In the genomic region with DNA sequence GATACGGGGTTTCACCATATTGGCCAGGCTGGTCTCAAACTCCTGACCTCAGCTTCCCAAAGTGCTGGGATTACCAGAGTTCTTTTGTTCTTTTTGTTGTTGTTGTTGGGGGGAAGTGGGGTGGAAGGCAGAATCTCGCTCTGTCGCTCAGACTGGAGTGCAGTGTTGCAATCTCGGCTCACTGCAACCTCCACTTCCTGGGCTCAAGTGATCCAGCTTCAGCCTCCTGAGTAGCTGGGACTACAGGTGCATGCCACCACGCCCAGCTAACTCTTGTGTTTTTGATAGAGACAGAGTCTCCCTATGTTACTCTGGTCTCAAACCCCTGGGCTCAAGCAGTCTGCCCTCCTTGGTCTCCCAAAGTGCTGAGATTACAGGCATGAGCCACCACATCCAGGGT, we compare ENCODE assay signal across 6 cellular contexts. TPM values are rescaled to one million over a fixed set of nuclear protein-coding genes. Genes with fewer than 3 reads are reported as not detected.
"Had no signal": no experiment of that assay in that cellular context is flagged by ENCODE, and none has a peak within 500 bp of the region (broad histone marks: within the 10 kb centered on the region; RNA-seq: fewer than 3 reads in every experiment).

No MANE protein-coding gene starts in this region.

RNA-seq across cellular contexts. Expression of a gene that starts 0.6 kb away (rescaled TPM):
- total RNA-seq: activated naive CD8-positive, alpha-beta T cell treated with anti-CD3 and anti-CD28 coated beads, Interleukin-2, amount 10 ng/mL, durations not matched to agents 7 days and 5 days; chondrocyte; IMR-90; Right ventricle myocardium inferior had no signal
- polyA plus RNA-seq: IMR-90 had no signal

RNA-seq across cellular contexts. Expression of a gene that starts 3.8 kb away (rescaled TPM):
- total RNA-seq: activated naive CD8-positive, alpha-beta T cell treated with anti-CD3 and anti-CD28 coated beads, Interleukin-2, amount 10 ng/mL, durations not matched to agents 7 days and 5 days; adrenal gland; chondrocyte; IMR-90; NCI-H460; Right ventricle myocardium inferior had no signal

RNA-seq across cellular contexts. Expression of a gene that starts 51.3 kb away (rescaled TPM):
- total RNA-seq: chondrocyte, IMR-90 had no signal
- polyA plus RNA-seq: IMR-90 had no signal
